Comparison of ENCODE assay signal across 20 cellular contexts in genomic region chr2:98036349-98037000, GRCh38. TPM values are rescaled to one million over a fixed set of nuclear protein-coding genes. Genes with fewer than 3 reads are reported as not detected.
DNase-seq lines count a peak whose midpoint lies in the region; ATAC-seq and TF ChIP-seq lines count a peak whose summit lies in the region.
"Had no signal": no experiment of that assay in that cellular context is flagged by ENCODE, and none has a peak within 500 bp of the region (broad histone marks: within the 10 kb centered on the region; RNA-seq: fewer than 3 reads in every experiment).

No MANE protein-coding gene starts in this region.

- H3K36me3 ChIP-seq in body of pancreas (replicated peaks in 1 of 2; ENCODE audit: insufficient read depth in 1 of 2, low read depth in 2 of 2) (no peaks in the 10 kb centered on the region), upper lobe of right lung (no peaks in the 10 kb centered on the region), osteoblast (ENCODE audit: insufficient read depth, low read length) (no peaks in the 10 kb centered on the region)
- H3K36me3 ChIP-seq: ovary, upper lobe of left lung had no signal

- no peak for TF ChIP-seq POLR2A in body of pancreas (IDR thresholded peaks at IDR 0.05)

- TF ChIP-seq CTCF in body of pancreas (IDR thresholded peaks at IDR 0.05) (no peak), upper lobe of right lung (IDR thresholded peaks at IDR 0.05) (no peak), osteoblast (IDR thresholded peaks at IDR 0.05; ENCODE audit: extremely low read depth, low read depth, low read length) (no peak)

- no peak overlapping the region for H3K4me2 ChIP-seq in osteoblast (ENCODE audit: insufficient read depth, low read length)
- H3K4me2 ChIP-seq: A549, smooth muscle cell had no signal

- WGBS in body of pancreas, 2 donors: 66 to 86% methylated on average over 8 of the region's 8 CpGs

- no peaks in the 10 kb centered on the region for H3K79me2 ChIP-seq in osteoblast (ENCODE audit: insufficient read depth, low read length)

- H3K27ac ChIP-seq in body of pancreas: no peak overlapping the region
- no peak overlapping the region for H3K27ac ChIP-seq in upper lobe of right lung
- no peak overlapping the region for H3K27ac ChIP-seq in osteoblast (ENCODE audit: low read depth, low read length)
- H3K27ac ChIP-seq: A549, ovary, upper lobe of left lung had no signal

- H3K27me3 ChIP-seq in body of pancreas: no peaks in the 10 kb centered on the region
- no peaks in the 10 kb centered on the region for H3K27me3 ChIP-seq in upper lobe of right lung
- no peaks in the 10 kb centered on the region for H3K27me3 ChIP-seq in osteoblast (ENCODE audit: insufficient read depth, low read length)
- H3K27me3 ChIP-seq: ovary, upper lobe of left lung had no signal

- H3K4me1 ChIP-seq in body of pancreas (no peaks in the 10 kb centered on the region), upper lobe of right lung (no peaks in the 10 kb centered on the region), osteoblast (ENCODE audit: insufficient read depth, low read length) (no peaks in the 10 kb centered on the region)
- H3K4me1 ChIP-seq: A549, upper lobe of left lung had no signal

- DNase-seq in NCI-H2107 treated with DMSO at 0.1 percent for 48 hours (lab: John Stamatoyannopoulos, UW; ENCODE audit: unreplicated experiment) (peak; percentile 28), NCI-H2107 (lab: John Stamatoyannopoulos, UW) (no peak), body of pancreas (peak in 3 of 4 donors; percentile 40 to 48 (median 40)), left lobe of liver (ENCODE audit: low spot score) (peak; percentile 30), upper lobe of right lung (peak; percentile 66), NCI-H1930 (lab: John Stamatoyannopoulos, UW) (no peak), osteoblast (ENCODE audit: insufficient read length, low spot score, missing footprints) (no peak)
- DNase-seq: activated B cell treated with CpG ODN at 0.5 μM for 24 hours; activated naive CD4-positive, alpha-beta T cell; islet precursor cell; NCI-H1105 treated with DMSO at 0.1 percent for 48 hours; ovary; RPMI8226; T-helper 1 cell had no signal

- H3K4me3 ChIP-seq in body of pancreas (no peak overlapping the region), upper lobe of right lung (no peak overlapping the region), osteoblast (ENCODE audit: insufficient read depth, low read length) (no peak overlapping the region)
- H3K4me3 ChIP-seq: A549, ovary, smooth muscle cell, upper lobe of left lung had no signal

- H4K20me1 ChIP-seq in osteoblast (ENCODE audit: insufficient read depth, low read length): no peaks in the 10 kb centered on the region

- intact Hi-C loops in body of pancreas (cut with DNase I): no loop called here
- intact Hi-C loops in upper lobe of right lung (cut with DNase I): no loop called here

- H3K9me3 ChIP-seq in body of pancreas: no peaks in the 10 kb centered on the region
- H3K9me3 ChIP-seq in upper lobe of right lung: no peaks in the 10 kb centered on the region
- H3K9me3 ChIP-seq in osteoblast (ENCODE audit: low read depth, low read length): no peaks in the 10 kb centered on the region
- H3K9me3 ChIP-seq: A549, ovary, upper lobe of left lung had no signal

- H2AFZ ChIP-seq in osteoblast (ENCODE audit: low read length): no peak overlapping the region

- no peak for ATAC-seq in body of pancreas
- ATAC-seq in left lobe of liver: no peak
- peak; percentile 77 for ATAC-seq in upper lobe of right lung
- no peak for ATAC-seq in GM21360 (IDR thresholded peaks at IDR 0.05; ENCODE audit: unreplicated experiment)
- ATAC-seq: A549; stimulated activated memory B cell treated with anti-CD40 and anti-IgM and Interleukin-4, amounts not matched to agents 10 μg/mL and 1 μg/mL and 100 μg/mL, for 72 hours had no signal

RNA-seq across cellular contexts. Expression of gene TMEM131, which starts 40.7 kb away (rescaled TPM):
- total RNA-seq in body of pancreas: 10 to 100 TPM; 20.0 to 21.4 TPM
- total RNA-seq in left lobe of liver: 14.7 TPM
- total RNA-seq in upper lobe of right lung: 43.3 TPM
- total RNA-seq in osteoblast: 30.0 and 41.8 TPM in 2 replicates

RNA-seq across cellular contexts. Expression of gene VWA3B, which starts 50.5 kb away (rescaled TPM):
- total RNA-seq in body of pancreas (under 1 TPM in 1 of 2 donors, not detected in 1; 0.78 TPM), left lobe of liver (0.18 TPM), upper lobe of right lung (0.17 TPM), osteoblast (0.59 TPM in 1 of 2 replicates, not detected in the other)
- total RNA-seq: activated B cell treated with CpG ODN at 0.5 μM for 24 hours, astrocyte, smooth muscle cell had no signal

Comparison
In these comparisons a context has a peak if more than half of its experiments do, and no peak if none do; other contexts are left out.
1. DNase-seq: peak in NCI-H2107 treated with DMSO at 0.1 percent for 48 hours (single experiment), body of pancreas (3 of 4), left lobe of liver (single experiment) and upper lobe of right lung (single experiment); none in NCI-H2107 (single experiment), NCI-H1930 (0 of 2) and osteoblast (single experiment).